In the genomic region with DNA sequence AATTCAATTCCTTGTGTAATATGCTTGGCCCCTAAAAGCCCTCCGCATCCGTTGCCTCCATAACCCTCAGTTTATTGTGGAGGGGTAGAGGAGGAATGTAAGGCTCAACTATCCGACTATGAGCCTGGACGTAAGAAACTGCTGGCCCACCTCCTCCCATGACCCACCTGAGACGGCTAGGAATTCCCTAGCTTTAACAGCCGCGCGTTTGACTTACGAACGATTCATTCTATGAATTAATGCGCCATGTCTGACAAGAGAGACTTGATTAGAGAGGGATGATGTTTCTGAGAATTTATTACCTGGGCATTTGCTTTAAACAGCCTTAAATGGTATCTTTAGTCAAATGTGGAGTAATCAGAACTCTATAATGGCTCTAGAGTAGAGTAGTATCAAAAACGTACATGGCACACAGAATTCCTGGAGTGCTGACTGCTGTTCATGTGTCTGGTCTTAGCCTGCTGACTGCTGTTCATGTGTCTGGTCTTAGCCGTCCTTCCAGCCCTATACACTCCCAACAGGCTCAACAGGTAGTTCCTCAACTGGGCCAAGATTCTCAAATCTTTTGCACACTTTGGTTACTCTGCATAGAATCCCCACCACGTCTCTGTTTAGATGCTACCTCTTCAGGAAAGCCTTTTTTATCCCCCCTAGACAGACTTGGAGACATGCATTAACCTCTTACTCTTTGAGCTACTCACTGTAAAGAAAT, we compare ENCODE assay signal across 8 cellular contexts. TPM values are rescaled to one million over a fixed set of nuclear protein-coding genes. Genes with fewer than 3 reads are reported as not detected.
DNase-seq lines count a peak whose midpoint lies in the region; ATAC-seq and TF ChIP-seq lines count a peak whose summit lies in the region.

No MANE protein-coding gene starts in this region.

- H3K4me1 Mint-ChIP-seq in activated T-helper 17 cell treated with anti-CD3 and anti-CD28 coated beads, Interleukin-2, amount 50 U/mL, for 72 hours = peaks cover 8% of the 10 kb centered on the region

- H3K4me3 ChIP-seq in heart right ventricle (peak overlapping the region; percentile 16 to 96 (median 88)), testis (peak overlapping the region; percentile 96 to 98)

- intact Hi-C loops in heart right ventricle (cut with DNase I) = loop anchor here in 2 of 10 donors (5.0 to 10.0 kb wide), 2 partner anchors 49 to 327 kb away; partner anchors contain the start of gene NFU1 (in 2 of the 2)
- intact Hi-C loops in Right ventricle myocardium superior (cut with DNase I) = no loop called here
- intact Hi-C loops in testis (cut with DNase I; ENCODE audit: low total_unique reads) = no loop called here

- no peak for TF ChIP-seq POLR2A in testis (IDR thresholded peaks at IDR 0.05)

- WGBS in heart right ventricle, 2 donors = 65 to 67% methylated on average over 14 of the region's 14 CpGs
- WGBS in testis, 2 donors = 29 to 38% methylated on average over 14 of the region's 14 CpGs

- no peaks in the 10 kb centered on the region for H3K9me3 Mint-ChIP-seq in activated T-helper 17 cell treated with anti-CD3 and anti-CD28 coated beads, Interleukin-2, amount 50 U/mL, for 72 hours

- TF ChIP-seq CTCF in heart right ventricle (IDR thresholded peaks at IDR 0.05) (no peak), testis (IDR thresholded peaks at IDR 0.05) (no peak)

- peaks cover 0 to under 1% (median 0%) of the 10 kb centered on the region in 9 donors for H3K36me3 ChIP-seq in heart right ventricle
- no peaks in the 10 kb centered on the region for H3K36me3 ChIP-seq in testis (ENCODE audit: low read depth, missing control alignments)

- H3K9me3 ChIP-seq in heart right ventricle (no peaks in the 10 kb centered on the region), testis (no peaks in the 10 kb centered on the region)

- H3K27ac ChIP-seq in heart right ventricle = peak overlapping the region in 9 of 10 donors; percentile 57 to 92 (median 84)
- H3K27ac ChIP-seq in testis = peak overlapping the region; percentile 90 to 96

- H3K4me1 ChIP-seq in heart right ventricle (peaks cover 0 to 53% (median 31%) of the 10 kb centered on the region in 9 donors), testis (peaks cover 11% of the 10 kb centered on the region)

- H3K27me3 Mint-ChIP-seq in activated T-helper 17 cell treated with anti-CD3 and anti-CD28 coated beads, Interleukin-2, amount 50 U/mL, for 72 hours = no peaks in the 10 kb centered on the region

- peak in 1 of 8 donors; percentile 2 for ATAC-seq in heart right ventricle
- ATAC-seq in Right ventricle myocardium superior (ENCODE audit: poor library complexity) = no peak
- ATAC-seq in activated T-helper 17 cell treated with anti-CD3 and anti-CD28 coated beads, Interleukin-2, amount 50 U/mL, for 72 hours (replicated peaks) = no peak
- ATAC-seq in GM18519 (IDR thresholded peaks at IDR 0.05; ENCODE audit: low FRiP score, unreplicated experiment) = no peak
- ATAC-seq in GM21619 (IDR thresholded peaks at IDR 0.05; ENCODE audit: unreplicated experiment) = no peak

- peak overlapping the region; percentile 87 for H3K4me3 Mint-ChIP-seq in activated T-helper 17 cell treated with anti-CD3 and anti-CD28 coated beads, Interleukin-2, amount 50 U/mL, for 72 hours

- no peaks in the 10 kb centered on the region for H3K27me3 ChIP-seq in heart right ventricle
- no peaks in the 10 kb centered on the region for H3K27me3 ChIP-seq in testis

- H3K36me3 Mint-ChIP-seq in activated T-helper 17 cell treated with anti-CD3 and anti-CD28 coated beads, Interleukin-2, amount 50 U/mL, for 72 hours (ENCODE audit: low read depth) = no peaks in the 10 kb centered on the region

- peak overlapping the region; percentile 86 for H3K27ac Mint-ChIP-seq in activated T-helper 17 cell treated with anti-CD3 and anti-CD28 coated beads, Interleukin-2, amount 50 U/mL, for 72 hours

- DNase-seq in heart right ventricle (peak in 1 of 2 donors; percentile 11), Right ventricle myocardium superior (no peak), islet precursor cell (peak; percentile 52), testis (no peak)
- DNase-seq in stimulated activated CD8-positive, alpha-beta memory T cell treated with anti-CD3 and anti-CD28 coated beads, Interleukin-4, amount 100 ng/mL, for 48 hours = no peak

RNA-seq across cellular contexts. Expression of gene GFPT1, which starts 0.9 kb away (rescaled TPM):
- total RNA-seq in heart right ventricle = 10 to 100 TPM; 30.8 to 90.3 (median 65.7) TPM
- polyA plus RNA-seq in heart right ventricle = 10 to 100 TPM in 1 of 2 donors, 1 to 10 TPM in 1; 5.0 to 14.4 TPM
- 38.6 TPM for total RNA-seq in Right ventricle myocardium superior
- 10 to 100 TPM; 32.7 to 43.8 TPM for total RNA-seq in activated T-helper 17 cell treated with anti-CD3 and anti-CD28 coated beads, Interleukin-2, amount 50 U/mL, for 72 hours
- total RNA-seq in testis = 10 to 100 TPM; 25.6 to 33.3 TPM
- polyA plus RNA-seq in testis (ENCODE audit: insufficient read depth, low read depth, low replicate concordance) = 74.3 TPM

RNA-seq across cellular contexts. Expression of gene NFU1, which starts 49.3 kb away (rescaled TPM):
- total RNA-seq in heart right ventricle (100 to 1,000 TPM in 9 of 10 donors, 10 to 100 TPM in 1; 97.9 to 148 (median 125) TPM), Right ventricle myocardium superior (134 TPM), testis (10 to 100 TPM; 31.8 to 33.1 TPM)
- polyA plus RNA-seq in heart right ventricle (10 to 100 TPM; 72.0 to 87.4 TPM), testis (ENCODE audit: insufficient read depth, low read depth, low replicate concordance) (69.4 TPM)
- total RNA-seq in activated T-helper 17 cell treated with anti-CD3 and anti-CD28 coated beads, Interleukin-2, amount 50 U/mL, for 72 hours = 10 to 100 TPM; 15.4 to 32.3 TPM
